Comparison of ENCODE assay signal across 24 cellular contexts in genomic region chr16:6496996-6497395, GRCh38.
"Had no signal": no experiment of that assay in that cellular context is flagged by ENCODE, and none has a peak within 500 bp of the region (broad histone marks: within the 10 kb centered on the region; RNA-seq: fewer than 3 reads in every experiment).

No MANE protein-coding gene starts in this region.

- H3K4me1 ChIP-seq: esophagus squamous epithelium, heart right ventricle, lower lobe of right lung, psoas muscle, sigmoid colon, testis, tibial artery had no signal

- H3K4me3 ChIP-seq: coronary artery, esophagus squamous epithelium, heart right ventricle, lower lobe of right lung, psoas muscle, sigmoid colon, testis, tibial artery had no signal

- H3K36me3 ChIP-seq: esophagus squamous epithelium, heart right ventricle, lower lobe of right lung, sigmoid colon, tibial artery had no signal

- H3K9me3 ChIP-seq: esophagus squamous epithelium, lower lobe of right lung, psoas muscle, sigmoid colon, testis, tibial artery had no signal

- H3K27ac ChIP-seq: coronary artery, esophagus squamous epithelium, heart right ventricle, lower lobe of right lung, psoas muscle, sigmoid colon, testis, tibial artery had no signal

- H3K27me3 ChIP-seq: esophagus squamous epithelium, heart right ventricle, sigmoid colon, testis, tibial artery had no signal

- FAIRE-seq: endometrium had no signal

- DNase-seq: effector memory CD8-positive, alpha-beta T cell; erythroblast; esophagus squamous epithelium; foreskin melanocyte; glutamatergic neuron; heart right ventricle; hippocampal formation; islet precursor cell; left ventricle myocardium superior; lower lobe of right lung; naive thymus-derived CD8-positive, alpha-beta T cell; nephron progenitor cell; nucleus accumbens; psoas muscle; right cardiac atrium; sigmoid colon; stimulated activated CD4-positive, alpha-beta T cell treated with anti-CD3 and anti-CD28 coated beads, Interleukin-2, amount 100 ng/mL, for 24 hours; stimulated activated CD4-positive, alpha-beta T cell treated with anti-CD3 and anti-CD28 coated beads, Interleukin-4, amount 100 ng/mL, for 4 hours; stimulated activated naive CD8-positive, alpha-beta T cell treated with anti-CD3 and anti-CD28 coated beads, Interleukin-15, Interleukin-2, amounts not matched to agents 100 U/mL and 50 U/mL, for 24 hours; testis; tibial artery had no signal

- ATAC-seq: effector memory CD8-positive, alpha-beta T cell; heart right ventricle; left ventricle myocardium superior; lower lobe of right lung; naive thymus-derived CD8-positive, alpha-beta T cell; psoas muscle; right cardiac atrium; stimulated activated memory B cell treated with anti-CD40 and anti-IgM and Interleukin-4, amounts not matched to agents 10 μg/mL and 1 μg/mL and 100 μg/mL, for 72 hours; stimulated activated naive CD8-positive, alpha-beta T cell treated with anti-CD3 and anti-CD28 coated beads, Interleukin-15, Interleukin-2, amounts not matched to agents 100 U/mL and 50 U/mL, for 24 hours had no signal
